Comparison of ENCODE assay signal across 7 cellular contexts in the genomic region with DNA sequence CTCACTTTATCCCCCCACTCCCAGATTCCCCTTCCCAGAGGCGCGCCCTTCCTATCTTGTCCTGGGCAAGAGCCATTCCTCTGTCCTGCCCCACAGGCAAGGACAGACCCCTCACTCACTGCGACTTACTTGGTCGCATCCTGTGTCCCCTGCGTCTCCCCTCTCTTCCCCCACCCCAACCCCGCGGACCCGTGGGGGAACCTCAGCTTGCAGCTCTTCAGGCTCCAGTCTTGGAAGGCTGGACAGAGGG. TPM values are rescaled to one million over a fixed set of nuclear protein-coding genes. Genes with fewer than 3 reads are reported as not detected.
DNase-seq lines count a peak whose midpoint lies in the region; ATAC-seq, FAIRE-seq and TF ChIP-seq lines count a peak whose summit lies in the region.

No MANE protein-coding gene starts in this region.

- TF ChIP-seq CTCF in ascending aorta (IDR thresholded peaks at IDR 0.05) (no peak), HepG2 (CRISPR knock-in tag; IDR thresholded peaks at IDR 0.05) (no peak)

- 34% methylated on average over 8 of the region's 8 CpGs for WGBS in HepG2 (ENCODE audit: low lambda C conversion rate)

- POLR2A ChIA-PET in HepG2 (lab: Yijun Ruan, JAX) = no interaction called here

- peak overlapping the region; percentile 90 to 93 for H3K27ac ChIP-seq in ascending aorta
- H3K27ac ChIP-seq in HepG2 (ENCODE audit: extremely low read length, insufficient read depth, low read length) = no peak overlapping the region
- H3K27ac ChIP-seq in stomach smooth muscle (ENCODE audit: low read length) = peak overlapping the region; percentile 31

- CTCF ChIA-PET in HepG2 (lab: Yijun Ruan, JAX; ENCODE audit: low intra/inter-chr PET ratio, low total read pairs) = no interaction called here

- H3K9ac ChIP-seq in HepG2 (ENCODE audit: insufficient read depth, low read depth, low read length) (no peak overlapping the region), stomach smooth muscle (ENCODE audit: low read length in 2 of 2) (peak overlapping the region; percentile 54 to 64)

- no peaks in the 10 kb centered on the region for H3K27me3 ChIP-seq in ascending aorta
- peaks cover 7 to 54% of the 10 kb centered on the region in 2 experiments for H3K27me3 ChIP-seq in HepG2 (ENCODE audit: control insufficient read depth in 1 of 2, insufficient read depth in 2 of 2, low read length in 2 of 2)
- no peaks in the 10 kb centered on the region for H3K27me3 ChIP-seq in stomach smooth muscle (ENCODE audit: control insufficient read depth in 1 of 2, insufficient read depth in 2 of 2, low read length in 2 of 2)

- H3K4me2 ChIP-seq in HepG2 (ENCODE audit: low read depth, low read length) = peak overlapping the region; percentile 66

- peaks cover 5% of the 10 kb centered on the region; the same call in 1 of the 2 replicates for H4K20me1 ChIP-seq in HepG2 (ENCODE audit: insufficient read depth, low read length)

- H3K79me2 ChIP-seq in HepG2 (ENCODE audit: insufficient read depth, low read length) = no peaks in the 10 kb centered on the region

- TF ChIP-seq RAD21 in HepG2 (CRISPR knock-in tag; IDR thresholded peaks at IDR 0.05) = no peak

- DNase-seq in HuH-7.5 (ENCODE audit: low spot score) (peak; percentile 10), ascending aorta (ENCODE audit: low spot score in 2 of 2) (no peak), HepG2 (ENCODE audit: low spot score) (no peak), NCI-H1930 (lab: John Stamatoyannopoulos, UW) (no peak), SK-N-DZ (ENCODE audit: low spot score) (no peak), dermis blood vessel endothelial cell (no peak)

- ATAC-seq in HepG2 = peak; percentile 30

- FAIRE-seq in HepG2 (lab: Jason Lieb, UNC) = no peak

- no peak overlapping the region for H2AFZ ChIP-seq in HepG2 (ENCODE audit: low read length)

- peak overlapping the region; percentile 67 to 76 for H3K4me3 ChIP-seq in ascending aorta
- H3K4me3 ChIP-seq in HepG2 (replicated peaks in 1 of 3; ENCODE audit: insufficient read depth in 1 of 3, low read depth in 2 of 3, low read length in 3 of 3) = peak overlapping the region in 1 of 3 experiments; percentile 46; a peak in 2 of 6 replicates
- peak overlapping the region; percentile 81 to 86 for H3K4me3 ChIP-seq in stomach smooth muscle (ENCODE audit: low read length in 2 of 2)

- no peaks in the 10 kb centered on the region for H3K36me3 ChIP-seq in ascending aorta
- H3K36me3 ChIP-seq in HepG2 (replicated peaks in 1 of 2; ENCODE audit: control insufficient read depth in 1 of 2, insufficient read depth in 2 of 2, low read length in 2 of 2) = no peaks in the 10 kb centered on the region
- no peaks in the 10 kb centered on the region for H3K36me3 ChIP-seq in stomach smooth muscle (ENCODE audit: control insufficient read depth in 2 of 2, insufficient read depth in 2 of 2, low read length in 2 of 2)

- no peak for TF ChIP-seq POLR2A in HepG2 (IDR thresholded peaks at IDR 0.05; ENCODE audit: insufficient read depth in 1 of 2, low read depth in 2 of 2, low read length in 2 of 2)

- intact Hi-C loops in ascending aorta (cut with DNase I) = loop anchor here (2.0 to 5.0 kb wide), 2 partner anchors 20 to 38 kb away; no protein-coding TSS in a partner anchor
- intact Hi-C loops in HepG2 (cut with micrococcal nuclease; ENCODE audit: unreplicated experiment) = no loop called here

- TF ChIP-seq EP300 in HepG2 (IDR thresholded peaks at IDR 0.05; ENCODE audit: low read depth in 2 of 2, low read length in 2 of 2) (no peak), HepG2 (CRISPR knock-in tag; IDR thresholded peaks at IDR 0.05; ENCODE audit: borderline replicate concordance) (no peak)

- H3K4me1 ChIP-seq in ascending aorta = peaks cover 3 to 26% of the 10 kb centered on the region in 2 donors
- peaks cover 21% of the 10 kb centered on the region for H3K4me1 ChIP-seq in HepG2 (ENCODE audit: insufficient read depth, low read length)
- peaks cover 30% of the 10 kb centered on the region for H3K4me1 ChIP-seq in stomach smooth muscle (ENCODE audit: control insufficient read depth, insufficient read depth, low read length)

- H3K9me3 ChIP-seq in ascending aorta (no peaks in the 10 kb centered on the region), HepG2 (ENCODE audit: low read length) (peaks cover 5% of the 10 kb centered on the region; the same call in 1 of the 2 replicates), stomach smooth muscle (ENCODE audit: control insufficient read depth in 2 of 2, low read length in 2 of 2) (no peaks in the 10 kb centered on the region)

- no TSS peak for BruUV-seq in HepG2 (replicated peaks; lab: Mats Ljungman, UMichigan)

- in situ Hi-C loops in HepG2 (cut with HindIII; ENCODE audit: extremely low pct_ligation_motif_present, low pct_unique_long_range_greater_than_20kb) = no loop called here

TF ChIP-seq in HepG2, 621 proteins besides CTCF, POLR2A, EP300 and RAD21 (continues in another document):
- TF ChIP-seq TGIF2 (CRISPR knock-in tag; IDR thresholded peaks at IDR 0.05) = no peak
- TF ChIP-seq ZNF34 (CRISPR knock-in tag; IDR thresholded peaks at IDR 0.05; ENCODE audit: borderline replicate concordance) = no peak
- no peak for TF ChIP-seq ZNF660 (CRISPR knock-in tag; IDR thresholded peaks at IDR 0.05; ENCODE audit: borderline replicate concordance, low read depth)
- TF ChIP-seq NFIB (CRISPR knock-in tag; IDR thresholded peaks at IDR 0.05; ENCODE audit: borderline replicate concordance) = no peak
- no peak for TF ChIP-seq NPAS2 (CRISPR knock-in tag; IDR thresholded peaks at IDR 0.05; ENCODE audit: borderline replicate concordance)
- TF ChIP-seq MXD4 (CRISPR knock-in tag; IDR thresholded peaks at IDR 0.05) = no peak
- TF ChIP-seq, protein P1, sequence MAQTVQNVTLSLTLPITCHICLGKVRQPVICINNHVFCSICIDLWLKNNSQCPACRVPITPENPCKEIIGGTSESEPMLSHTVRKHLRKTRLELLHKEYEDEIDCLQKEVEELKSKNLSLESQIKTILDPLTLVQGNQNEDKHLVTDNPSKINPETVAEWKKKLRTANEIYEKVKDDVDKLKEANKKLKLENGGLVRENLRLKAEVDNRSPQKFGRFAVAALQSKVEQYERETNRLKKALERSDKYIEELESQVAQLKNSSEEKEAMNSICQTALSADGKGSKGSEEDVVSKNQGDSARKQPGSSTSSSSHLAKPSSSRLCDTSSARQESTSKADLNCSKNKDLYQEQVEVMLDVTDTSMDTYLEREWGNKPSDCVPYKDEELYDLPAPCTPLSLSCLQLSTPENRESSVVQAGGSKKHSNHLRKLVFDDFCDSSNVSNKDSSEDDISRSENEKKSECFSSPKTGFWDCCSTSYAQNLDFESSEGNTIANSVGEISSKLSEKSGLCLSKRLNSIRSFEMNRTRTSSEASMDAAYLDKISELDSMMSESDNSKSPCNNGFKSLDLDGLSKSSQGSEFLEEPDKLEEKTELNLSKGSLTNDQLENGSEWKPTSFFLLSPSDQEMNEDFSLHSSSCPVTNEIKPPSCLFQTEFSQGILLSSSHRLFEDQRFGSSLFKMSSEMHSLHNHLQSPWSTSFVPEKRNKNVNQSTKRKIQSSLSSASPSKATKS (CRISPR knock-in tag; IDR thresholded peaks at IDR 0.05) = no peak
- no peak for TF ChIP-seq ZMYM2 (CRISPR knock-in tag; IDR thresholded peaks at IDR 0.05)
- TF ChIP-seq FOXC1 (CRISPR knock-in tag; IDR thresholded peaks at IDR 0.05; ENCODE audit: borderline replicate concordance) = no peak
- no peak for TF ChIP-seq TFDP2 (CRISPR knock-in tag; IDR thresholded peaks at IDR 0.05)
- TF ChIP-seq NCOR1 (IDR thresholded peaks at IDR 0.05; ENCODE audit: borderline replicate concordance, low read length) = no peak
- TF ChIP-seq JDP2 (CRISPR knock-in tag; IDR thresholded peaks at IDR 0.05; ENCODE audit: borderline replicate concordance) = no peak
- no peak for TF ChIP-seq RBAK (CRISPR knock-in tag; IDR thresholded peaks at IDR 0.05)
- TF ChIP-seq U2AF1 (optimal IDR thresholded peaks at IDR 0.05; ENCODE audit: low read depth, low read length) = no peak
- no peak for TF ChIP-seq ZMYM4 (CRISPR knock-in tag; IDR thresholded peaks at IDR 0.05)

RNA-seq across cellular contexts. Expression of gene GGTA1, which starts 0.5 kb away (rescaled TPM):
- total RNA-seq in ascending aorta (2.6 TPM), HepG2 (2016; rRNA removed; fragmentation: Illumina TruSeq; extraction: Trizol) (not detected in 2 replicates), dermis blood vessel endothelial cell (6.2 and 8.7 TPM in 2 replicates)
- not detected in 2 replicates for total RNA-seq in HepG2 (2016; cell fraction: cytosol; rRNA removed; fragmentation: Illumina TruSeq; extraction: Trizol; ENCODE audit: low read depth)
- total RNA-seq in HepG2 (2016; cell fraction: insoluble cytoplasmic fraction; rRNA removed; fragmentation: Illumina TruSeq; extraction: Trizol) = not detected in 2 replicates
- not detected in 2 replicates for total RNA-seq in HepG2 (2016; cell fraction: membrane; rRNA removed; fragmentation: Illumina TruSeq; extraction: Trizol)
- not detected in 2 replicates for total RNA-seq in HepG2 (2016; cell fraction: nucleus; rRNA removed; fragmentation: Illumina TruSeq; extraction: Trizol)
- polyA plus RNA-seq in HepG2 (2011; rRNA removed) = not detected in 2 replicates
- not detected in 2 replicates for polyA plus RNA-seq in HepG2 (2011; cell fraction: cytosol; rRNA removed)
- not detected in 2 replicates for polyA plus RNA-seq in HepG2 (2011; cell fraction: nucleus; rRNA removed)
- polyA plus RNA-seq in HepG2 (2012) = not detected in 2 replicates
- polyA plus RNA-seq in HepG2 (2016; cell fraction: cytosol; fragmentation: Illumina TruSeq; extraction: Trizol; ENCODE audit: low read depth) = not detected in 2 replicates
- polyA plus RNA-seq in HepG2 (2016; cell fraction: insoluble cytoplasmic fraction; fragmentation: Illumina TruSeq; extraction: Trizol; ENCODE audit: low read depth) = not detected in 2 replicates
- polyA plus RNA-seq in HepG2 (2016; cell fraction: membrane; fragmentation: Illumina TruSeq; extraction: Trizol; ENCODE audit: low read depth) = not detected in 2 replicates
- not detected in 2 replicates for polyA plus RNA-seq in HepG2 (2016; cell fraction: nucleus; fragmentation: Illumina TruSeq; extraction: Trizol; ENCODE audit: insufficient read depth, low read depth)
- not detected in 2 replicates for polyA minus RNA-seq in HepG2 (2011; rRNA and poly(A)+ RNA removed; ENCODE audit: low replicate concordance)
- not detected in 2 replicates for polyA minus RNA-seq in HepG2 (2011; cell fraction: cytosol; rRNA and poly(A)+ RNA removed)
- not detected in 2 replicates for polyA minus RNA-seq in HepG2 (2011; cell fraction: nucleus; rRNA and poly(A)+ RNA removed)
- not detected in 2 replicates for polyA plus RNA-seq in SK-N-DZ (2014; cell fraction: cytosol; rRNA removed)
- polyA plus RNA-seq in SK-N-DZ (2014; cell fraction: nucleus; rRNA removed) = not detected in 2 replicates
